In the genomic region with DNA sequence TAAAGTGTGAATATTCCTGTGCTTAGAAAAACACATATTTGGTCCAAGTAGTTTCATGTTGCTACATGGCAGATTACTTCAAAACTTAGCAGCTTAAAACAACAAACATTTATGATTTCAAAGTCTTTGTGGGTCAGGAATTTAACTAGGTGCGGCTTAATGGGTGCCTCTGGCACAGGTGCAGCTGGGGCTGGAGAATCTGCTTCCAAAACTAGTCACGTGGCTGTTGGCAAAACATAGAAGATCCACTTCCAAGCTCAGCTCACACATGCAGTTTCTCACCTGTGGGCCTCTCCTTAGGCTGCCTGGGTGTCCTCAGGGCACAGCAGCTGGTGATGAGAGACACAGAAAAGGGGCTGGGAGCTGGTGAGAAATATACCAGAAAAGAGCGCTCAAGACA, we compare ENCODE assay signal across 24 cellular contexts.
DNase-seq lines count a peak whose midpoint lies in the region; ATAC-seq, FAIRE-seq and TF ChIP-seq lines count a peak whose summit lies in the region.
"Had no signal": no experiment of that assay in that cellular context is flagged by ENCODE, and none has a peak within 500 bp of the region (broad histone marks: within the 10 kb centered on the region; RNA-seq: fewer than 3 reads in every experiment).

No MANE protein-coding gene starts in this region.

- no peak overlapping the region for H3K4me3 ChIP-seq in right lobe of liver
- no peak overlapping the region for H3K4me3 ChIP-seq in HepG2 (replicated peaks in 1 of 3; ENCODE audit: insufficient read depth in 1 of 3, low read depth in 2 of 3, low read length in 3 of 3)
- no peak overlapping the region for H3K4me3 ChIP-seq in bronchial epithelial cell (ENCODE audit: low read depth, low read length)
- H3K4me3 ChIP-seq: A549 had no signal

- no peak overlapping the region for H2AFZ ChIP-seq in HepG2 (ENCODE audit: low read length)

- H3K27ac Mint-ChIP-seq in mesothelial cell of epicardium: peak overlapping the region; percentile 19
- no peak overlapping the region for H3K27ac Mint-ChIP-seq in activated CD4-positive, alpha-beta memory T cell treated with anti-CD3 and anti-CD28 coated beads for 36 hours
- H3K27ac Mint-ChIP-seq: CD4-positive, alpha-beta memory T cell had no signal

- no peaks in the 10 kb centered on the region for H3K36me3 Mint-ChIP-seq in mesothelial cell of epicardium
- no peaks in the 10 kb centered on the region for H3K36me3 Mint-ChIP-seq in activated CD4-positive, alpha-beta memory T cell treated with anti-CD3 and anti-CD28 coated beads for 36 hours
- H3K36me3 Mint-ChIP-seq: CD4-positive, alpha-beta memory T cell had no signal

- H3K9me3 ChIP-seq in right lobe of liver (no peaks in the 10 kb centered on the region), HepG2 (ENCODE audit: low read length) (peaks cover 35% of the 10 kb centered on the region)
- H3K9me3 ChIP-seq: A549, SK-N-SH had no signal

- 53% methylated on average over 3 of the region's 3 CpGs for WGBS in right lobe of liver (ENCODE audit: insufficient coverage, low coverage, low lambda C conversion rate, missing lambda C conversion rate)
- 18% methylated on average over 2 of the region's 3 CpGs for WGBS in HepG2 (ENCODE audit: low lambda C conversion rate)

- H3K4me1 ChIP-seq in right lobe of liver: no peaks in the 10 kb centered on the region
- H3K4me1 ChIP-seq in HepG2 (ENCODE audit: insufficient read depth, low read length): peaks cover 8% of the 10 kb centered on the region
- H3K4me1 ChIP-seq: A549 had no signal

- CTCF ChIA-PET in HepG2 (lab: Yijun Ruan, JAX; ENCODE audit: low intra/inter-chr PET ratio, low total read pairs): no interaction called here
- CTCF ChIA-PET in activated CD4-positive, alpha-beta memory T cell treated with anti-CD3 and anti-CD28 coated beads for 36 hours (lab: Charles Lee): no interaction called here

- DNase-seq in right lobe of liver (peak in 1 of 3 donors; percentile 48), HepG2 (ENCODE audit: low spot score) (no peak), bronchial epithelial cell (ENCODE audit: low read depth) (no peak), mesothelial cell of epicardium (ENCODE audit: low spot score in 2 of 2, unreplicated experiment in 2 of 2) (no peak), pons (ENCODE audit: low spot score) (no peak)
- DNase-seq in activated CD4-positive, alpha-beta memory T cell treated with anti-CD3 and anti-CD28 coated beads for 36 hours: no peak
- DNase-seq: AML-193; C1 segment of cervical spinal cord; CD4-positive, alpha-beta memory T cell; COR-L47; DMS53; NCI-H1092 treated with DMSO at 0.1 percent for 48 hours; NCI-H2029; NCI-H226; NCI-H524; NCI-H748 treated with DMSO at 0.1 percent for 48 hours; NK-92 treated with Interleukin-12 subunit alpha and Interleukin-12 subunit beta, amount 100 ng/mL, for 24 hours; PC-3; SK-N-SH; SW 1271 had no signal

- no peak for TF ChIP-seq EP300 in HepG2 (IDR thresholded peaks at IDR 0.05; ENCODE audit: low read depth in 2 of 2, low read length in 2 of 2)
- TF ChIP-seq EP300 in HepG2 (CRISPR knock-in tag; IDR thresholded peaks at IDR 0.05; ENCODE audit: borderline replicate concordance): no peak

- no peaks in the 10 kb centered on the region for H3K27me3 ChIP-seq in right lobe of liver
- H3K27me3 ChIP-seq in HepG2 (ENCODE audit: control insufficient read depth in 1 of 2, insufficient read depth in 2 of 2, low read length in 2 of 2): no peaks in the 10 kb centered on the region
- H3K27me3 ChIP-seq in bronchial epithelial cell (ENCODE audit: control insufficient read depth, insufficient read depth, low read length): no peaks in the 10 kb centered on the region

- no peak overlapping the region for H3K9ac ChIP-seq in HepG2 (ENCODE audit: insufficient read depth, low read depth, low read length)
- H3K9ac ChIP-seq: SK-N-SH had no signal

- H3K27me3 Mint-ChIP-seq in mesothelial cell of epicardium (ENCODE audit: low read depth): no peaks in the 10 kb centered on the region
- no peaks in the 10 kb centered on the region for H3K27me3 Mint-ChIP-seq in activated CD4-positive, alpha-beta memory T cell treated with anti-CD3 and anti-CD28 coated beads for 36 hours
- H3K27me3 Mint-ChIP-seq: CD4-positive, alpha-beta memory T cell had no signal

- peaks cover 4% of the 10 kb centered on the region for H3K9me3 Mint-ChIP-seq in mesothelial cell of epicardium
- no peaks in the 10 kb centered on the region for H3K9me3 Mint-ChIP-seq in activated CD4-positive, alpha-beta memory T cell treated with anti-CD3 and anti-CD28 coated beads for 36 hours

- BruUV-seq in HepG2 (replicated peaks; lab: Mats Ljungman, UMichigan): no TSS peak

- H3K27ac ChIP-seq in right lobe of liver: no peak overlapping the region
- H3K27ac ChIP-seq in HepG2 (ENCODE audit: extremely low read length, insufficient read depth, low read length): no peak overlapping the region
- H3K27ac ChIP-seq: A549 had no signal

- no peaks in the 10 kb centered on the region for H4K20me1 ChIP-seq in HepG2 (ENCODE audit: insufficient read depth, low read length)

- POLR2A ChIA-PET in HepG2 (lab: Yijun Ruan, JAX): no interaction called here
- POLR2A ChIA-PET in activated CD4-positive, alpha-beta memory T cell treated with anti-CD3 and anti-CD28 coated beads for 36 hours (lab: Charles Lee): no interaction called here

- no peaks in the 10 kb centered on the region for H3K79me2 ChIP-seq in HepG2 (ENCODE audit: insufficient read depth, low read length)

- TF ChIP-seq POLR2A in right lobe of liver (IDR thresholded peaks at IDR 0.05) (no peak), HepG2 (IDR thresholded peaks at IDR 0.05; ENCODE audit: insufficient read depth in 1 of 2, low read depth in 2 of 2, low read length in 2 of 2) (no peak)

- no peaks in the 10 kb centered on the region for H3K36me3 ChIP-seq in right lobe of liver
- H3K36me3 ChIP-seq in HepG2 (replicated peaks in 1 of 2; ENCODE audit: control insufficient read depth in 1 of 2, insufficient read depth in 2 of 2, low read length in 2 of 2): no peaks in the 10 kb centered on the region
- H3K36me3 ChIP-seq in bronchial epithelial cell (ENCODE audit: control insufficient read depth, insufficient read depth, low read length): no peaks in the 10 kb centered on the region

- intact Hi-C loops in right lobe of liver (cut with DNase I): no loop called here
- intact Hi-C loops in HepG2 (cut with micrococcal nuclease; ENCODE audit: unreplicated experiment): no loop called here
- intact Hi-C loops in activated CD4-positive, alpha-beta memory T cell treated with anti-CD3 and anti-CD28 coated beads for 36 hours (cut with micrococcal nuclease): no loop called here

- no peak for TF ChIP-seq CTCF in right lobe of liver (IDR thresholded peaks at IDR 0.05)
- no peak for TF ChIP-seq CTCF in HepG2 (CRISPR knock-in tag; IDR thresholded peaks at IDR 0.05)
- TF ChIP-seq CTCF in bronchial epithelial cell (IDR thresholded peaks at IDR 0.05; ENCODE audit: insufficient read depth, low read length, severe bottlenecking): no peak
- no peak for TF ChIP-seq CTCF in mesothelial cell of epicardium (IDR thresholded peaks at IDR 0.05; ENCODE audit: unreplicated experiment)

- H3K4me3 Mint-ChIP-seq in mesothelial cell of epicardium: no peak overlapping the region
- no peak overlapping the region for H3K4me3 Mint-ChIP-seq in activated CD4-positive, alpha-beta memory T cell treated with anti-CD3 and anti-CD28 coated beads for 36 hours
- H3K4me3 Mint-ChIP-seq: CD4-positive, alpha-beta memory T cell had no signal

- H3K4me1 Mint-ChIP-seq in mesothelial cell of epicardium: no peaks in the 10 kb centered on the region
- H3K4me1 Mint-ChIP-seq in activated CD4-positive, alpha-beta memory T cell treated with anti-CD3 and anti-CD28 coated beads for 36 hours (ENCODE audit: low read depth): no peaks in the 10 kb centered on the region
- H3K4me1 Mint-ChIP-seq: CD4-positive, alpha-beta memory T cell had no signal

- in situ Hi-C loops in HepG2 (cut with HindIII; ENCODE audit: extremely low pct_ligation_motif_present, low pct_unique_long_range_greater_than_20kb): no loop called here

- no peak overlapping the region for H3K4me2 ChIP-seq in HepG2 (ENCODE audit: low read depth, low read length)
- H3K4me2 ChIP-seq: A549, SK-N-SH had no signal

- ATAC-seq in right lobe of liver (peak; percentile 28 to 71 (median 54)), HepG2 (no peak), GM18858 (IDR thresholded peaks at IDR 0.05; ENCODE audit: unreplicated experiment) (no peak)
- ATAC-seq: A549, HCT116, PC-3 had no signal

- no peak for TF ChIP-seq RAD21 in HepG2 (CRISPR knock-in tag; IDR thresholded peaks at IDR 0.05)

- FAIRE-seq in HepG2 (lab: Jason Lieb, UNC): no peak
- FAIRE-seq in bronchial epithelial cell (lab: Jason Lieb, UNC): peak; percentile 36
- FAIRE-seq: A549, G401.6 had no signal

TF ChIP-seq in HepG2, 621 proteins besides CTCF, POLR2A, EP300 and RAD21 (continues in another document):
- TF ChIP-seq HOXD1 (CRISPR knock-in tag; IDR thresholded peaks at IDR 0.05): no peak
- TF ChIP-seq, protein P1, sequence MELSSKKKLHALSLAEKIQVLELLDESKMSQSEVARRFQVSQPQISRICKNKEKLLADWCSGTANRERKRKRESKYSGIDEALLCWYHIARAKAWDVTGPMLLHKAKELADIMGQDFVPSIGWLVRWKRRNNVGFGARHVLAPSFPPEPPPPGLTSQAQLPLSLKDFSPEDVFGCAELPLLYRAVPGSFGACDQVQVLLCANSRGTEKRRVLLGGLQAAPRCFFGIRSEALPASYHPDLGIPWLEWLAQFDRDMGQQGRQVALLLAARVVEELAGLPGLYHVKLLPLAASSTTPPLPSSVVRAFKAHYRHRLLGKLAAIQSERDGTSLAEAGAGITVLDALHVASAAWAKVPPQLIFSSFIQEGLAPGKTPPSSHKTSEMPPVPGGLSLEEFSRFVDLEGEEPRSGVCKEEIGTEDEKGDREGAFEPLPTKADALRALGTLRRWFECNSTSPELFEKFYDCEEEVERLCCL (CRISPR knock-in tag; IDR thresholded peaks at IDR 0.05; ENCODE audit: borderline replicate concordance): no peak
- TF ChIP-seq SSRP1 (CRISPR knock-in tag; IDR thresholded peaks at IDR 0.05): no peak
- no peak for TF ChIP-seq ZNF30 (CRISPR knock-in tag; IDR thresholded peaks at IDR 0.05)
- TF ChIP-seq, protein P2, sequence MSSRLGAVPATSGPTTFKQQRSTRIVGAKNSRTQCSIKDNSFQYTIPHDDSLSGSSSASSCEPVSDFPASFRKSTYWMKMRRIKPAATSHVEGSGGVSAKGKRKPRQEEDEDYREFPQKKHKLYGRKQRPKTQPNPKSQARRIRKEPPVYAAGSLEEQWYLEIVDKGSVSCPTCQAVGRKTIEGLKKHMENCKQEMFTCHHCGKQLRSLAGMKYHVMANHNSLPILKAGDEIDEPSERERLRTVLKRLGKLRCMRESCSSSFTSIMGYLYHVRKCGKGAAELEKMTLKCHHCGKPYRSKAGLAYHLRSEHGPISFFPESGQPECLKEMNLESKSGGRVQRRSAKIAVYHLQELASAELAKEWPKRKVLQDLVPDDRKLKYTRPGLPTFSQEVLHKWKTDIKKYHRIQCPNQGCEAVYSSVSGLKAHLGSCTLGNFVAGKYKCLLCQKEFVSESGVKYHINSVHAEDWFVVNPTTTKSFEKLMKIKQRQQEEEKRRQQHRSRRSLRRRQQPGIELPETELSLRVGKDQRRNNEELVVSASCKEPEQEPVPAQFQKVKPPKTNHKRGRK (CRISPR knock-in tag; IDR thresholded peaks at IDR 0.05): no peak

Comparison
In these comparisons a context has a peak if more than half of its experiments do, and no peak if none do; other contexts are left out.
1. ATAC-seq: peak in right lobe of liver (4 of 4); none in HepG2 (single experiment) and GM18858 (single experiment).